In the genomic region with DNA sequence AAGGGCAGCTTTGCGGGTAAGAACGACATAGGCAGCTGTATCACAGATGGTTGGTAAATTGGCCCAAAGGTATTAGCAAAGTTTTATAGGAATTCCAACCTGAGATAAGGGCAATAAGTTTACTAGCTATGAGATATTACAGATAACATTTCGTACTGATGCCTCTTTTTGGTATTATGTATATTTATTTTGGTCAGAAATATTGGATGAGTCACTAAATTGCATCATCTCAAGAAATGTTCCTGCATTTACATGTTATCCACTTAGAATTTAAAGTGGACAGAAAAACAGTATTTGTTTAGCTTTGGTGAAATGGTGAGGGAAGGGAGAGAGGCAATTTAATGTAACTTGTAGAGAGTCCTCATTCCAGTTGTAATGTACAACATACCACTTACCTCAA, we compare ENCODE assay signal across 1 cellular context.
TF ChIP-seq lines count a peak whose summit lies in the region.

No MANE protein-coding gene starts in this region.

TF ChIP-seq in HEK293, 187 proteins besides CTCF, POLR2A, EP300 and RAD21 (continued from another document):
- TF ChIP-seq ZNF132 (tag by site-specific recombination; IDR thresholded peaks at IDR 0.05; ENCODE audit: borderline replicate concordance) (no peak), ZIC2 (tag by site-specific recombination; IDR thresholded peaks at IDR 0.05) (no peak), YY2 (tag by site-specific recombination; IDR thresholded peaks at IDR 0.05) (no peak), ZBTB21 (tag by site-specific recombination; IDR thresholded peaks at IDR 0.05) (peak; percentile 27; the same call in 1 of the 2 replicates), ZNF768 (tag by site-specific recombination; IDR thresholded peaks at IDR 0.05) (no peak), ZNF114 (tag by site-specific recombination; IDR thresholded peaks at IDR 0.05) (no peak), ZFP69B (tag by site-specific recombination; IDR thresholded peaks at IDR 0.05) (peak; percentile 82), ZNF76 (tag by site-specific recombination; IDR thresholded peaks at IDR 0.05; ENCODE audit: borderline replicate concordance, low read depth) (no peak), ZNF394 (tag by site-specific recombination; IDR thresholded peaks at IDR 0.05; ENCODE audit: borderline replicate concordance) (no peak), ZNF513 (tag by site-specific recombination; IDR thresholded peaks at IDR 0.05) (no peak), ZNF548 (tag by site-specific recombination; IDR thresholded peaks at IDR 0.05) (no peak), ZFP3 (tag by site-specific recombination; IDR thresholded peaks at IDR 0.05; ENCODE audit: low read depth) (no peak), MYNN (tag by site-specific recombination; IDR thresholded peaks at IDR 0.05; ENCODE audit: borderline replicate concordance) (no peak), ZNF449 (tag by site-specific recombination; IDR thresholded peaks at IDR 0.05) (no peak), ZNF24 (tag by site-specific recombination; IDR thresholded peaks at IDR 0.05) (peak; percentile 38; the same call in 1 of the 2 replicates), ZNF416 (tag by site-specific recombination; IDR thresholded peaks at IDR 0.05) (no peak), ZNF692 (tag by site-specific recombination; IDR thresholded peaks at IDR 0.05) (peak; percentile 92), KLF9 (tag by site-specific recombination; IDR thresholded peaks at IDR 0.05; ENCODE audit: low read depth) (no peak), ATF2 (tag by site-specific recombination; IDR thresholded peaks at IDR 0.05; ENCODE audit: low read depth) (no peak), TRIM28 (IDR thresholded peaks at IDR 0.05; ENCODE audit: borderline replicate concordance, low read length) (no peak), ZNF629 (tag by site-specific recombination; IDR thresholded peaks at IDR 0.05) (peak; percentile 49), ZBTB20 (tag by site-specific recombination; IDR thresholded peaks at IDR 0.05) (peak; percentile 31; the same call in 1 of the 2 replicates), ZNF292 (tag by site-specific recombination; IDR thresholded peaks at IDR 0.05; ENCODE audit: borderline replicate concordance, low read depth) (no peak), ZNF133 (tag by site-specific recombination; IDR thresholded peaks at IDR 0.05) (no peak)
- TF ChIP-seq, protein P1, sequence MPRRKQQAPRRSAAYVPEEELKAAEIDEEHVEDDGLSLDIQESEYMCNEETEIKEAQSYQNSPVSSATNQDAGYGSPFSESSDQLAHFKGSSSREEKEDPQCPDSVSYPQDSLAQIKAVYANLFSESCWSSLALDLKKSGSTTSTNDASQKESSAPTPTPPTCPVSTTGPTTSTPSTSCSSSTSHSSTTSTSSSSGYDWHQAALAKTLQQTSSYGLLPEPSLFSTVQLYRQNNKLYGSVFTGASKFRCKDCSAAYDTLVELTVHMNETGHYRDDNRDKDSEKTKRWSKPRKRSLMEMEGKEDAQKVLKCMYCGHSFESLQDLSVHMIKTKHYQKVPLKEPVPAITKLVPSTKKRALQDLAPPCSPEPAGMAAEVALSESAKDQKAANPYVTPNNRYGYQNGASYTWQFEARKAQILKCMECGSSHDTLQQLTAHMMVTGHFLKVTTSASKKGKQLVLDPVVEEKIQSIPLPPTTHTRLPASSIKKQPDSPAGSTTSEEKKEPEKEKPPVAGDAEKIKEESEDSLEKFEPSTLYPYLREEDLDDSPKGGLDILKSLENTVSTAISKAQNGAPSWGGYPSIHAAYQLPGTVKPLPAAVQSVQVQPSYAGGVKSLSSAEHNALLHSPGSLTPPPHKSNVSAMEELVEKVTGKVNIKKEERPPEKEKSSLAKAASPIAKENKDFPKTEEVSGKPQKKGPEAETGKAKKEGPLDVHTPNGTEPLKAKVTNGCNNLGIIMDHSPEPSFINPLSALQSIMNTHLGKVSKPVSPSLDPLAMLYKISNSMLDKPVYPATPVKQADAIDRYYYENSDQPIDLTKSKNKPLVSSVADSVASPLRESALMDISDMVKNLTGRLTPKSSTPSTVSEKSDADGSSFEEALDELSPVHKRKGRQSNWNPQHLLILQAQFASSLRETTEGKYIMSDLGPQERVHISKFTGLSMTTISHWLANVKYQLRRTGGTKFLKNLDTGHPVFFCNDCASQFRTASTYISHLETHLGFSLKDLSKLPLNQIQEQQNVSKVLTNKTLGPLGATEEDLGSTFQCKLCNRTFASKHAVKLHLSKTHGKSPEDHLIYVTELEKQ (tag by site-specific recombination; IDR thresholded peaks at IDR 0.05; ENCODE audit: borderline replicate concordance): no peak
- TF ChIP-seq, protein P2, sequence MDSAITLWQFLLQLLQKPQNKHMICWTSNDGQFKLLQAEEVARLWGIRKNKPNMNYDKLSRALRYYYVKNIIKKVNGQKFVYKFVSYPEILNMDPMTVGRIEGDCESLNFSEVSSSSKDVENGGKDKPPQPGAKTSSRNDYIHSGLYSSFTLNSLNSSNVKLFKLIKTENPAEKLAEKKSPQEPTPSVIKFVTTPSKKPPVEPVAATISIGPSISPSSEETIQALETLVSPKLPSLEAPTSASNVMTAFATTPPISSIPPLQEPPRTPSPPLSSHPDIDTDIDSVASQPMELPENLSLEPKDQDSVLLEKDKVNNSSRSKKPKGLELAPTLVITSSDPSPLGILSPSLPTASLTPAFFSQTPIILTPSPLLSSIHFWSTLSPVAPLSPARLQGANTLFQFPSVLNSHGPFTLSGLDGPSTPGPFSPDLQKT (IDR thresholded peaks at IDR 0.05; ENCODE audit: borderline replicate concordance, low read depth, low read length): no peak
- TF ChIP-seq, protein P3, sequence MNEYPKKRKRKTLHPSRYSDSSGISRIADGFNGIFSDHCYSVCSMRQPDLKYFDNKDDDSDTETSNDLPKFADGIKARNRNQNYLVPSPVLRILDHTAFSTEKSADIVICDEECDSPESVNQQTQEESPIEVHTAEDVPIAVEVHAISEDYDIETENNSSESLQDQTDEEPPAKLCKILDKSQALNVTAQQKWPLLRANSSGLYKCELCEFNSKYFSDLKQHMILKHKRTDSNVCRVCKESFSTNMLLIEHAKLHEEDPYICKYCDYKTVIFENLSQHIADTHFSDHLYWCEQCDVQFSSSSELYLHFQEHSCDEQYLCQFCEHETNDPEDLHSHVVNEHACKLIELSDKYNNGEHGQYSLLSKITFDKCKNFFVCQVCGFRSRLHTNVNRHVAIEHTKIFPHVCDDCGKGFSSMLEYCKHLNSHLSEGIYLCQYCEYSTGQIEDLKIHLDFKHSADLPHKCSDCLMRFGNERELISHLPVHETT (tag by site-specific recombination; IDR thresholded peaks at IDR 0.05): no peak
